ENCODE assay signal across 12 cellular contexts in the genomic region with DNA sequence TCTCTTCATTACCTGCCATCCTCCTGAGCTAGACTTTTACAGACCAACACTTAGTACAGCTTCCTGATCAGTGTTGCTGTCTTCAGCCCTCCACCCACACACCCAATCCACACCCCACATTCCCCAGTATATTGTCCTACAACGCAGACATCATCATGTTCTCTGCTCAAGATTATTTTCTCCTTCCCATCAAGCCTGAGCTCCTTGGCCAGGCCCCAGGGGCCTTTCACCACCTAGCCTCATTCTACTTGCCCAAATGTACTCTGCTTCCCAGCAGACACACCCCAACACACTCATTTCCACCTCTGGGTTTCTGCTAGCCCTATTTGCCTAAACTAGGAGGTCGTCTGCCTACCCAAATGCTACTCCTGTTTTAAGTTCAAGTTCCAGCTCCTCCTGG. TPM values are rescaled to one million over a fixed set of nuclear protein-coding genes. Genes with fewer than 3 reads are reported as not detected.
DNase-seq lines count a peak whose midpoint lies in the region; ATAC-seq, FAIRE-seq and TF ChIP-seq lines count a peak whose summit lies in the region.
"Had no signal": no experiment of that assay in that cellular context is flagged by ENCODE, and none has a peak within 500 bp of the region (broad histone marks: within the 10 kb centered on the region; RNA-seq: fewer than 3 reads in every experiment).

No MANE protein-coding gene starts in this region.

- FAIRE-seq in astrocyte (lab: Jason Lieb, UNC) = no peak

- intact Hi-C loops in lower lobe of right lung (cut with DNase I) = no loop called here
- intact Hi-C loops in upper lobe of right lung (cut with DNase I) = no loop called here

- no peaks in the 10 kb centered on the region for H3K27me3 ChIP-seq in astrocyte (ENCODE audit: insufficient read depth, low read length)
- H3K27me3 ChIP-seq in lower lobe of right lung (ENCODE audit: low read depth) = no peaks in the 10 kb centered on the region
- H3K27me3 ChIP-seq in upper lobe of right lung = no peaks in the 10 kb centered on the region

- ATAC-seq in lower lobe of right lung = no peak
- no peak for ATAC-seq in upper lobe of right lung

- H3K27ac ChIP-seq in astrocyte (ENCODE audit: low read depth, low read length) = no peak overlapping the region
- H3K27ac ChIP-seq in lower lobe of right lung = peak overlapping the region; percentile 7
- peak overlapping the region; percentile 47 for H3K27ac ChIP-seq in upper lobe of right lung

- H3K9me3 Mint-ChIP-seq in astrocyte (ENCODE audit: unreplicated experiment) = peaks cover 2% of the 10 kb centered on the region
- H3K9me3 Mint-ChIP-seq: neural crest cell had no signal

- H3K79me2 ChIP-seq in astrocyte (ENCODE audit: insufficient read depth, low read length) = no peaks in the 10 kb centered on the region

- H3K4me3 ChIP-seq in astrocyte (ENCODE audit: insufficient read depth, low read depth, low read length) (no peak overlapping the region), lower lobe of right lung (no peak overlapping the region), upper lobe of right lung (no peak overlapping the region)

- H3K4me2 ChIP-seq in astrocyte (ENCODE audit: low read length) = peak overlapping the region; percentile 39

- no peaks in the 10 kb centered on the region for H4K20me1 ChIP-seq in astrocyte (ENCODE audit: insufficient read depth, low read length)

- no peaks in the 10 kb centered on the region for H3K9me3 ChIP-seq in astrocyte (ENCODE audit: insufficient read depth, low read depth, low read length)
- no peaks in the 10 kb centered on the region for H3K9me3 ChIP-seq in lower lobe of right lung
- H3K9me3 ChIP-seq in upper lobe of right lung = no peaks in the 10 kb centered on the region

- H3K4me1 ChIP-seq in astrocyte (ENCODE audit: insufficient read depth, low read length) (peaks cover 20% of the 10 kb centered on the region), lower lobe of right lung (peaks cover 56% of the 10 kb centered on the region), upper lobe of right lung (peaks cover 44% of the 10 kb centered on the region)

- no peaks in the 10 kb centered on the region for H3K36me3 ChIP-seq in astrocyte (ENCODE audit: insufficient read depth, low read length)
- H3K36me3 ChIP-seq in lower lobe of right lung = no peaks in the 10 kb centered on the region
- no peaks in the 10 kb centered on the region for H3K36me3 ChIP-seq in upper lobe of right lung

- H3K27ac Mint-ChIP-seq in astrocyte (ENCODE audit: unreplicated experiment) = no peak overlapping the region

- DNase-seq in stimulated activated CD4-positive, alpha-beta T cell treated with anti-CD3 and anti-CD28 coated beads, Interleukin-1b, Interleukin-23, amount 100 ng/mL, for 48 hours = peak; percentile 10
- no peak for DNase-seq in stimulated activated CD4-positive, alpha-beta T cell treated with anti-CD3 and anti-CD28 coated beads, Interleukin-4, amount 100 ng/mL, for 1 hour
- DNase-seq in astrocyte (ENCODE audit: low read depth) (no peak), lower lobe of right lung (no peak), upper lobe of right lung (no peak), NCI-H748 (lab: John Stamatoyannopoulos, UW; ENCODE audit: unreplicated experiment) (no peak), RKO (ENCODE audit: low spot score) (no peak), DMS114 treated with DMSO at 0.1 percent for 48 hours (lab: John Stamatoyannopoulos, UW; ENCODE audit: unreplicated experiment) (no peak)
- DNase-seq: AML-193, NCI-H2107, SHP77 treated with DMSO at 0.1 percent for 48 hours had no signal

- no peaks in the 10 kb centered on the region for H3K36me3 Mint-ChIP-seq in astrocyte (ENCODE audit: low read depth, unreplicated experiment)

- H3K9ac ChIP-seq in astrocyte (ENCODE audit: low read length) = no peak overlapping the region

- TF ChIP-seq CTCF in astrocyte (IDR thresholded peaks at IDR 0.05; ENCODE audit: insufficient read depth, low read depth, low read length) (no peak), lower lobe of right lung (IDR thresholded peaks at IDR 0.05) (no peak), upper lobe of right lung (IDR thresholded peaks at IDR 0.05) (no peak)

- no peak overlapping the region for H3K4me3 Mint-ChIP-seq in astrocyte (ENCODE audit: unreplicated experiment)
- H3K4me3 Mint-ChIP-seq: neural crest cell had no signal

- H2AFZ ChIP-seq in astrocyte (ENCODE audit: low read depth, low read length) = no peak overlapping the region

- H3K27me3 Mint-ChIP-seq in astrocyte (ENCODE audit: low read depth, unreplicated experiment) = peaks cover 30% of the 10 kb centered on the region

- H3K4me1 Mint-ChIP-seq in astrocyte (ENCODE audit: low read depth, unreplicated experiment) = peaks cover 25% of the 10 kb centered on the region
- H3K4me1 Mint-ChIP-seq: neural crest cell had no signal

RNA-seq across cellular contexts. Expression of a gene that starts 37.0 kb away (rescaled TPM):
- total RNA-seq in astrocyte (0.52 and 0.60 TPM in 2 replicates), lower lobe of right lung (56.8 TPM), upper lobe of right lung (73.3 TPM)

Comparison
In these comparisons a context has a peak if more than half of its experiments do, and no peak if none do; other contexts are left out.
1. RNA of a gene that starts 37.0 kb away (total RNA-seq): 73.3 TPM in upper lobe of right lung (single experiment) and 56.8 TPM in lower lobe of right lung (single experiment); 0.52 to 0.60 TPM in astrocyte; every median in the first group is over 10 times any median in the second.